Comparison of ENCODE assay signal across 8 cellular contexts in the genomic region with DNA sequence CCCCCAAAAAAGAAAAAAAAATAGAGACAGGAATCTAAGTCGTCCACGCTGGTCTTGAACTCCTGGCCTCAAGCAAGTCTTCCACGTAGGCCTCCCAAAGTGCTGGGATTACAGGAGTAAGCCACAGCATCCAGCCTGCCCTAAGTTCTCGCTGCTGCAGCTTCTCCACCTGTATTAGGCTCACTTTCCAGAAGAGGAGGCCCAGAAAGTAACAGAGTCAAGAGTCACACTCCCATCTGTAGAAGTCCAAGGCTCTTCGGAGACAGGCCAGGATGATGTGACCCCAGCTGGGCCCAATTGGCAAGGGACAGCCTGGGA. TPM values are rescaled to one million over a fixed set of nuclear protein-coding genes. Genes with fewer than 3 reads are reported as not detected.
DNase-seq lines count a peak whose midpoint lies in the region; ATAC-seq, FAIRE-seq and TF ChIP-seq lines count a peak whose summit lies in the region.

No MANE protein-coding gene starts in this region.

- DNase-seq in CD4-positive, alpha-beta memory T cell: no peak
- DNase-seq in Panc1 (ENCODE audit: low read depth, low spot score) (no peak), endothelial cell of umbilical vein (ENCODE audit: low read depth, low spot score) (no peak), osteoblast (ENCODE audit: insufficient read length, low spot score, missing footprints) (no peak), nucleus accumbens (lab: John Stamatoyannopoulos, UW) (no peak), Ammon's horn (ENCODE audit: low spot score) (no peak)
- no peak for DNase-seq in stimulated activated naive CD4-positive, alpha-beta T cell (lab: John Stamatoyannopoulos, UW)

- H3K27ac Mint-ChIP-seq in CD4-positive, alpha-beta memory T cell: peak overlapping the region; percentile 86 to 97 (median 91)

- POLR2A ChIA-PET in CD4-positive, alpha-beta memory T cell (lab: Charles Lee; ENCODE audit: partially characterized antibody): interaction anchor here (1.8 to 36.2 kb wide), 10 partner anchors 12 to 108 kb away, joined by 4 to 1317 read pairs (median 18); partner anchors contain the start of genes DPM2, NAIF1 and SLC25A25
- POLR2A ChIA-PET in Panc1 (lab: Charles Lee): no interaction called here
- POLR2A ChIA-PET in endothelial cell of umbilical vein (lab: Charles Lee): no interaction called here

- H3K27me3 ChIP-seq in CD4-positive, alpha-beta memory T cell (ENCODE audit: insufficient read depth, low read length): no peaks in the 10 kb centered on the region
- H3K27me3 ChIP-seq in Panc1 (ENCODE audit: control insufficient read depth, insufficient read depth, low read length) (no peaks in the 10 kb centered on the region), endothelial cell of umbilical vein (ENCODE audit: control insufficient read depth in 2 of 2, insufficient read depth in 2 of 2, low read length in 2 of 2) (no peaks in the 10 kb centered on the region), osteoblast (ENCODE audit: insufficient read depth, low read length) (no peaks in the 10 kb centered on the region)

- H3K27ac ChIP-seq in CD4-positive, alpha-beta memory T cell (ENCODE audit: low read depth, low read length): peak overlapping the region; percentile 78
- H3K27ac ChIP-seq in Panc1 (ENCODE audit: low read length): peak overlapping the region; percentile 94
- H3K27ac ChIP-seq in endothelial cell of umbilical vein (ENCODE audit: insufficient read depth, low read depth, low read length): no peak overlapping the region
- H3K27ac ChIP-seq in osteoblast (ENCODE audit: low read depth, low read length): peak overlapping the region; percentile 58

- in situ Hi-C loops in Panc1 (cut with HindIII; ENCODE audit: low pct_unique_long_range_greater_than_20kb, low sequenced_read_pairs): no loop called here

- H3K9ac ChIP-seq in endothelial cell of umbilical vein (replicated peaks; ENCODE audit: extremely low read depth, insufficient read depth, low read length): no peak overlapping the region

- dilution Hi-C loops in endothelial cell of umbilical vein (cut with MboI; ENCODE audit: extremely low pct_ligation_motif_present, low sequenced_read_pairs): no loop called here

- H4K20me1 ChIP-seq in endothelial cell of umbilical vein (replicated peaks; ENCODE audit: control insufficient read depth, extremely low read depth, insufficient read depth, low read length): no peaks in the 10 kb centered on the region
- H4K20me1 ChIP-seq in osteoblast (ENCODE audit: insufficient read depth, low read length): peaks cover 61% of the 10 kb centered on the region

- H3K4me3 Mint-ChIP-seq in CD4-positive, alpha-beta memory T cell: peak overlapping the region; percentile 92 to 98 (median 97)

- peak; percentile 60 for FAIRE-seq in endothelial cell of umbilical vein (lab: Jason Lieb, UNC)

- H3K4me3 ChIP-seq in CD4-positive, alpha-beta memory T cell (ENCODE audit: low read length in 2 of 2): peak overlapping the region; percentile 72 to 92
- H3K4me3 ChIP-seq in Panc1 (ENCODE audit: low read depth in 2 of 2, low read length in 2 of 2): peak overlapping the region; percentile 94 to 98
- H3K4me3 ChIP-seq in endothelial cell of umbilical vein (replicated peaks in 1 of 3; ENCODE audit: insufficient read depth in 1 of 3, low read depth in 1 of 3, low read length in 3 of 3): peak overlapping the region in 2 of 3 experiments; percentile 61
- H3K4me3 ChIP-seq in osteoblast (ENCODE audit: insufficient read depth, low read length): peak overlapping the region; percentile 89

- H3K4me1 ChIP-seq in CD4-positive, alpha-beta memory T cell (ENCODE audit: insufficient read depth, low read length): peaks cover 66% of the 10 kb centered on the region
- H3K4me1 ChIP-seq in Panc1 (ENCODE audit: control insufficient read depth, insufficient read depth, low read length) (peaks cover 42% of the 10 kb centered on the region), endothelial cell of umbilical vein (ENCODE audit: control insufficient read depth, extremely low read depth, insufficient read depth, low read length) (peaks cover 22% of the 10 kb centered on the region), osteoblast (ENCODE audit: insufficient read depth, low read length) (peaks cover 50% of the 10 kb centered on the region)

- ATAC-seq in Panc1 (no peak), GM18870 (IDR thresholded peaks at IDR 0.05; ENCODE audit: unreplicated experiment) (no peak)

- no peaks in the 10 kb centered on the region for H3K9me1 ChIP-seq in endothelial cell of umbilical vein (replicated peaks; ENCODE audit: control insufficient read depth, extremely low read depth, insufficient read depth, low read length)

- intact Hi-C loops in CD4-positive, alpha-beta memory T cell (cut with micrococcal nuclease): no loop called here
- intact Hi-C loops in Panc1 (cut with micrococcal nuclease; ENCODE audit: unreplicated experiment): loop anchor here (5.0 kb wide), 1 partner anchor 37 kb away; no protein-coding TSS in a partner anchor
- intact Hi-C loops in endothelial cell of umbilical vein (cut with micrococcal nuclease): no loop called here

- peaks cover 34 to 47% of the 10 kb centered on the region in 2 donors for H3K36me3 Mint-ChIP-seq in CD4-positive, alpha-beta memory T cell

- CTCF ChIA-PET in CD4-positive, alpha-beta memory T cell (lab: Charles Lee; ENCODE audit: partially characterized antibody): interaction anchor here (0.8 to 17.5 kb wide), 11 partner anchors 14 to 91 kb away, joined by 3 to 182 read pairs (median 5); no protein-coding TSS in a partner anchor
- CTCF ChIA-PET in Panc1 (lab: Charles Lee): no interaction called here
- CTCF ChIA-PET in endothelial cell of umbilical vein (lab: Charles Lee): interaction anchor here (1.3 to 10.3 kb wide), 4 partner anchors 11 to 56 kb away, joined by 4 to 71 read pairs (median 4); no protein-coding TSS in a partner anchor

- H3K36me3 ChIP-seq in CD4-positive, alpha-beta memory T cell (ENCODE audit: insufficient read depth, low read length): peaks cover 12% of the 10 kb centered on the region
- no peaks in the 10 kb centered on the region; the same call in none of the 2 replicates for H3K36me3 ChIP-seq in Panc1 (ENCODE audit: control insufficient read depth, insufficient read depth, low read length)
- H3K36me3 ChIP-seq in endothelial cell of umbilical vein (ENCODE audit: control insufficient read depth in 2 of 2, extremely low read depth in 1 of 2, insufficient read depth in 2 of 2, low read length in 2 of 2): no peaks in the 10 kb centered on the region
- no peaks in the 10 kb centered on the region for H3K36me3 ChIP-seq in osteoblast (ENCODE audit: insufficient read depth, low read length)

- BruUV-seq in Panc1 (replicated peaks; lab: Mats Ljungman, UMichigan) (no TSS peak), endothelial cell of umbilical vein (replicated peaks; lab: Mats Ljungman, UMichigan) (no TSS peak)

- TF ChIP-seq POLR2A in endothelial cell of umbilical vein (IDR thresholded peaks at IDR 0.05; ENCODE audit: low read depth, low read length): no peak

- H3K27me3 Mint-ChIP-seq in CD4-positive, alpha-beta memory T cell: no peaks in the 10 kb centered on the region

- peaks cover 37 to 70% (median 50%) of the 10 kb centered on the region in 4 donors for H3K4me1 Mint-ChIP-seq in CD4-positive, alpha-beta memory T cell

- no peaks in the 10 kb centered on the region for H3K9me3 ChIP-seq in CD4-positive, alpha-beta memory T cell (ENCODE audit: control insufficient read depth in 1 of 2, low read length in 2 of 2)
- H3K9me3 ChIP-seq in Panc1 (ENCODE audit: control insufficient read depth, insufficient read depth, low read depth, low read length) (no peaks in the 10 kb centered on the region), endothelial cell of umbilical vein (replicated peaks; ENCODE audit: control insufficient read depth, insufficient read depth, low read length) (no peaks in the 10 kb centered on the region), osteoblast (ENCODE audit: low read depth, low read length) (no peaks in the 10 kb centered on the region)

- peaks cover 17% of the 10 kb centered on the region for H3K79me2 ChIP-seq in endothelial cell of umbilical vein (ENCODE audit: control insufficient read depth, insufficient read depth, low read length)
- H3K79me2 ChIP-seq in osteoblast (ENCODE audit: insufficient read depth, low read length): peaks cover 65% of the 10 kb centered on the region

- H3K4me2 ChIP-seq in endothelial cell of umbilical vein (ENCODE audit: insufficient read depth, low read length): peak overlapping the region; percentile 56
- peak overlapping the region; percentile 97 for H3K4me2 ChIP-seq in osteoblast (ENCODE audit: insufficient read depth, low read length)

- H3K9me3 Mint-ChIP-seq in CD4-positive, alpha-beta memory T cell: no peaks in the 10 kb centered on the region

- no peak overlapping the region for H2AFZ ChIP-seq in endothelial cell of umbilical vein (ENCODE audit: low read depth, low read length)
- peak overlapping the region; percentile 22 for H2AFZ ChIP-seq in osteoblast (ENCODE audit: low read length)

- TF ChIP-seq CTCF in Panc1 (IDR thresholded peaks at IDR 0.05) (no peak), endothelial cell of umbilical vein (IDR thresholded peaks at IDR 0.05; ENCODE audit: extremely low read depth in 1 of 2, insufficient read depth in 1 of 2, low read depth in 1 of 2, low read length in 2 of 2) (no peak), osteoblast (IDR thresholded peaks at IDR 0.05; ENCODE audit: extremely low read depth, low read depth, low read length) (no peak)

RNA-seq across cellular contexts. Expression of gene EEIG1, which starts 1.8 kb away (rescaled TPM):
- total RNA-seq in CD4-positive, alpha-beta memory T cell: 100 to 1,000 TPM; 516 to 550 TPM
- 100 to 1,000 TPM in 1 of 2 donors, 10 to 100 TPM in 1; 95.4 to 205 TPM for polyA plus RNA-seq in CD4-positive, alpha-beta memory T cell
- total RNA-seq in Panc1 (2021; ENCODE audit: unreplicated experiment) (361 TPM), endothelial cell of umbilical vein (16.4 and 19.0 TPM in 2 replicates), osteoblast (18.0 and 20.6 TPM in 2 replicates)
- polyA plus RNA-seq in Panc1 (2012; ENCODE audit: insufficient read length): 215 TPM
- 8.4 and 13.5 TPM in 2 replicates for polyA plus RNA-seq in endothelial cell of umbilical vein
- 13.6 and 15.5 TPM in 2 replicates for polyA plus RNA-seq in endothelial cell of umbilical vein (2011; cell fraction: cytosol; rRNA removed)
- 15.1 and 16.4 TPM in 2 replicates for polyA plus RNA-seq in endothelial cell of umbilical vein (2011; cell fraction: nucleus; rRNA removed)
- 10.7 and 14.9 TPM in 2 replicates for polyA plus RNA-seq in endothelial cell of umbilical vein (2012)
- 4.3 and 4.4 TPM in 2 replicates for polyA minus RNA-seq in endothelial cell of umbilical vein
- 8.4 TPM for polyA minus RNA-seq in endothelial cell of umbilical vein (2011; cell fraction: cytosol; rRNA and poly(A)+ RNA removed)
- 3.9 and 5.3 TPM in 2 replicates for polyA minus RNA-seq in endothelial cell of umbilical vein (2011; cell fraction: nucleus; rRNA and poly(A)+ RNA removed)

RNA-seq across cellular contexts. Expression of gene DPM2, which starts 41.3 kb away (rescaled TPM):
- 10 to 100 TPM; 37.0 to 39.7 TPM for total RNA-seq in CD4-positive, alpha-beta memory T cell
- polyA plus RNA-seq in CD4-positive, alpha-beta memory T cell: 10 to 100 TPM; 41.0 to 43.1 TPM
- total RNA-seq in Panc1 (2021; ENCODE audit: unreplicated experiment): 58.7 TPM
- 51.1 TPM for polyA plus RNA-seq in Panc1 (2012; ENCODE audit: insufficient read length)
- total RNA-seq in endothelial cell of umbilical vein: 41.9 and 47.9 TPM in 2 replicates
- 63.9 and 85.0 TPM in 2 replicates for polyA plus RNA-seq in endothelial cell of umbilical vein
- 45.5 and 45.9 TPM in 2 replicates for polyA plus RNA-seq in endothelial cell of umbilical vein (2011; cell fraction: cytosol; rRNA removed)
- polyA plus RNA-seq in endothelial cell of umbilical vein (2011; cell fraction: nucleus; rRNA removed): 31.6 and 39.0 TPM in 2 replicates
- 38.9 and 45.4 TPM in 2 replicates for polyA plus RNA-seq in endothelial cell of umbilical vein (2012)
- 39.8 and 52.5 TPM in 2 replicates for polyA minus RNA-seq in endothelial cell of umbilical vein
- polyA minus RNA-seq in endothelial cell of umbilical vein (2011; cell fraction: cytosol; rRNA and poly(A)+ RNA removed): 59.2 TPM
- 26.8 and 33.0 TPM in 2 replicates for polyA minus RNA-seq in endothelial cell of umbilical vein (2011; cell fraction: nucleus; rRNA and poly(A)+ RNA removed)
- 10.1 and 11.5 TPM in 2 replicates for total RNA-seq in osteoblast

RNA-seq across cellular contexts. Expression of gene PIP5KL1, which starts 48.4 kb away (rescaled TPM):
- total RNA-seq in CD4-positive, alpha-beta memory T cell: 1 to 10 TPM in 1 of 2 experiments, under 1 TPM in 1; 0.72 to 1.8 TPM
- polyA plus RNA-seq in CD4-positive, alpha-beta memory T cell: under 1 TPM; 0.26 to 0.79 TPM
- total RNA-seq in Panc1 (2021; ENCODE audit: unreplicated experiment): 7.8 TPM
- 10.9 TPM for polyA plus RNA-seq in Panc1 (2012; ENCODE audit: insufficient read length)
- 2.9 and 3.8 TPM in 2 replicates for total RNA-seq in endothelial cell of umbilical vein
- 1.5 and 2.3 TPM in 2 replicates for polyA plus RNA-seq in endothelial cell of umbilical vein
- 0.28 and 0.87 TPM in 2 replicates for polyA plus RNA-seq in endothelial cell of umbilical vein (2011; cell fraction: cytosol; rRNA removed)
- polyA plus RNA-seq in endothelial cell of umbilical vein (2011; cell fraction: nucleus; rRNA removed): 5.1 and 6.2 TPM in 2 replicates
- polyA plus RNA-seq in endothelial cell of umbilical vein (2012): 0.56 and 1.3 TPM in 2 replicates
- 0.42 and 0.83 TPM in 2 replicates for polyA minus RNA-seq in endothelial cell of umbilical vein
- polyA minus RNA-seq in endothelial cell of umbilical vein (2011; cell fraction: cytosol; rRNA and poly(A)+ RNA removed): 4.0 TPM
- 1.6 and 1.8 TPM in 2 replicates for polyA minus RNA-seq in endothelial cell of umbilical vein (2011; cell fraction: nucleus; rRNA and poly(A)+ RNA removed)
- 2.2 and 3.5 TPM in 2 replicates for total RNA-seq in osteoblast

Comparison
In these comparisons a context has a peak if more than half of its experiments do, and no peak if none do; other contexts are left out.
1. RNA of gene EEIG1, which starts 1.8 kb away (total RNA-seq): 516 to 550 TPM in CD4-positive, alpha-beta memory T cell and 361 TPM in Panc1 (single experiment); 18.0 to 20.6 TPM in osteoblast and 16.4 to 19.0 TPM in endothelial cell of umbilical vein; every median in the first group is over 10 times any median in the second.
2. Peak in every context shown above with its lines, with median percentiles within 50 percentile points of each other: H3K4me3 ChIP-seq.